Comparison of ENCODE assay signal across 8 cellular contexts in the genomic region with DNA sequence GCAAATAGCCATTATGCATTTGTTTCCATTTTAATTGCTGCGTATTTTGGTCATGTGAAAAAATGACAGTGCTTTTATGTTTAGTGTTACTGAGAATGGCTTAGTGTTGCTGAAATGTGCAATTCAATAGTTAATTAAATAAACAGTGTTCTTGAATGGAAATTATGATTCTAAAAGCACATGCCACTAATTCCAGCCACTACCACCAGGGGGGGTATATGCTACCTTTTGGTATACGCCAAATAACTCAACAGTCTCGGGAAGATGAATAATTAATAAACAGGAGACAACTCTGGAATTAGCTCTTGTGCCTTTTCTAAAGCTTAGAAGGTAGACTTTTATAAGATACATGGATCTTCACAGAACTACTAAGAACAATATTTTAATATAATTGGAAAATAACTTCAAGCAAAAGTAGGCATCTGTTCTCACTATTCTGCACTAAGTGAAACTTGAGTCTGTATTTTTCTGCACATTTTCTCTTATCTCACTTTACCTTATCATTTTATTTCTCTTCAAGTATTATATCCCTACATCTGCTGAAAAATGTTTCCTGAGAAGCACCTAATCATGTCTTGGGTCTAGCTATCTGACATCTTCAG.
DNase-seq lines count a peak whose midpoint lies in the region; ATAC-seq and TF ChIP-seq lines count a peak whose summit lies in the region.

No MANE protein-coding gene starts in this region.

- no peak overlapping the region for H3K4me2 ChIP-seq in smooth muscle cell

- TF ChIP-seq CTCF in GM20000 (IDR thresholded peaks at IDR 0.05; ENCODE audit: extremely low read depth, missing control alignments) (peak; percentile 82), gastroesophageal sphincter (IDR thresholded peaks at IDR 0.05) (peak; percentile 31 to 62 (median 55)), smooth muscle cell (IDR thresholded peaks at IDR 0.05; ENCODE audit: borderline replicate concordance, insufficient read depth, poor library complexity, severe bottlenecking) (peak; percentile 71)

- peak; percentile 1 for DNase-seq in NCI-H146 (lab: John Stamatoyannopoulos, UW)
- no peak for DNase-seq in NCI-H146 treated with DMSO at 0.1 percent for 48 hours (lab: John Stamatoyannopoulos, UW; ENCODE audit: unreplicated experiment)
- DNase-seq in GM20000 (ENCODE audit: low spot score): peak; percentile 34
- peak; percentile 77 for DNase-seq in HT-29 (ENCODE audit: low spot score)
- DNase-seq in activated CD4-positive, alpha-beta T cell treated with anti-CD3 and anti-CD28 coated beads, Interleukin-2, amount 50 U/mL, for 4 hours: peak; percentile 18 to 26
- no peak for DNase-seq in smooth muscle cell (lab: John Stamatoyannopoulos, UW; ENCODE audit: unreplicated experiment)
- no peak for DNase-seq in hippocampal formation (lab: John Stamatoyannopoulos, UW)

- no peaks in the 10 kb centered on the region for H3F3A ChIP-seq in smooth muscle cell (ENCODE audit: low read depth)

- H4K20me1 ChIP-seq in smooth muscle cell (ENCODE audit: low read depth): no peaks in the 10 kb centered on the region

- H3K4me3 ChIP-seq in gastroesophageal sphincter: no peak overlapping the region
- no peak overlapping the region for H3K4me3 ChIP-seq in smooth muscle cell

- H3K9me3 ChIP-seq in gastroesophageal sphincter: peaks cover 0 to 12% (median 0%) of the 10 kb centered on the region in 3 donors
- no peaks in the 10 kb centered on the region for H3K9me3 ChIP-seq in smooth muscle cell (replicated peaks; ENCODE audit: low read depth)

- no peak for TF ChIP-seq EP300 in gastroesophageal sphincter (IDR thresholded peaks at IDR 0.05)

- WGBS in gastroesophageal sphincter (ENCODE audit: low coverage in 1 of 2), 2 donors: 69% methylated on average over 3 of the region's 3 CpGs
- WGBS in smooth muscle cell (ENCODE audit: low lambda C conversion rate): 64% methylated on average over 3 of the region's 3 CpGs

- no peak for ATAC-seq in gastroesophageal sphincter

- TF ChIP-seq POLR2A in gastroesophageal sphincter (IDR thresholded peaks at IDR 0.05): no peak

- H3K27me3 ChIP-seq in gastroesophageal sphincter (no peaks in the 10 kb centered on the region), smooth muscle cell (ENCODE audit: low read depth) (no peaks in the 10 kb centered on the region)

- no peak overlapping the region for H3K27ac ChIP-seq in gastroesophageal sphincter
- no peak overlapping the region for H3K27ac ChIP-seq in smooth muscle cell (ENCODE audit: low read depth)

- no peaks in the 10 kb centered on the region for H3K79me2 ChIP-seq in smooth muscle cell (ENCODE audit: low read depth)

- H2AFZ ChIP-seq in smooth muscle cell (ENCODE audit: low read depth): no peak overlapping the region

- no peak overlapping the region for H3K9ac ChIP-seq in smooth muscle cell (ENCODE audit: low read depth)

- no peaks in the 10 kb centered on the region for H3K4me1 ChIP-seq in gastroesophageal sphincter
- no peaks in the 10 kb centered on the region for H3K4me1 ChIP-seq in smooth muscle cell (ENCODE audit: low read depth)

- H3K36me3 ChIP-seq in gastroesophageal sphincter (no peaks in the 10 kb centered on the region), smooth muscle cell (ENCODE audit: low read depth) (no peaks in the 10 kb centered on the region)

Comparison
In these comparisons a context has a peak if more than half of its experiments do, and no peak if none do; other contexts are left out.
1. DNase-seq: peak in NCI-H146 (single experiment), GM20000 (single experiment), HT-29 (single experiment) and activated CD4-positive, alpha-beta T cell treated with anti-CD3 and anti-CD28 coated beads, Interleukin-2, amount 50 U/mL, for 4 hours (2 of 2); none in NCI-H146 treated with DMSO at 0.1 percent for 48 hours (single experiment), smooth muscle cell (single experiment) and hippocampal formation (0 of 2).
2. Peak in every context shown above with its lines, with median percentiles within 50 percentile points of each other: CTCF ChIP-seq.